18 cellular contexts compared by ENCODE assay signal in the genomic region with DNA sequence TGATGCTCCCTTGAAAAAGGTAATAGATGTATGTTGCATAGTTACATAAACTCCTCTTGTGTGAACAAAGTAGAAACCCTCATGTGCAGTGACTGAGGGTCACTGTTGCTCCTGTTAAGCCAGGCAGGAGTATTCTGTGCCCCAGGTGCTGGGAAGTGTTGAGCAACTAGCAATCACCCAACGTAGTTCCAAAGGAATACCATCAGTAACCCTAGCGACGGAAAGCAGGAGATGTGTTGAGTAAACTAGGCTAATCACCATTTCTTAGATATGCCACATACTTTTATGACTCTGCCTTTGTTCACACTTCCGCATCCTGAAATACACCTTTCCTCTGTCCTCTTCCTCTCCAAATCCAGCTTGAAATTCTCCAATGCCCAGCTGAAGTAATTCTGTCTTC. TPM values are rescaled to one million over a fixed set of nuclear protein-coding genes. Genes with fewer than 3 reads are reported as not detected.
DNase-seq lines count a peak whose midpoint lies in the region; ATAC-seq, FAIRE-seq and TF ChIP-seq lines count a peak whose summit lies in the region.
"Had no signal": no experiment of that assay in that cellular context is flagged by ENCODE, and none has a peak within 500 bp of the region (broad histone marks: within the 10 kb centered on the region; RNA-seq: fewer than 3 reads in every experiment).

No MANE protein-coding gene starts in this region.

- peaks cover 5% of the 10 kb centered on the region for H3K36me3 Mint-ChIP-seq in Caco-2 (ENCODE audit: insufficient read depth, unreplicated experiment)
- H3K36me3 Mint-ChIP-seq: IgD-negative memory B cell had no signal

- FAIRE-seq in pancreas (lab: Jason Lieb, UNC) = peak; percentile 5
- FAIRE-seq in urothelium cell line (lab: Jason Lieb, UNC) = no peak
- FAIRE-seq: A204.1, H1 had no signal

- H3K4me1 ChIP-seq in Caco-2 (peaks cover 56% of the 10 kb centered on the region), colonic mucosa (no peaks in the 10 kb centered on the region), pancreas (no peaks in the 10 kb centered on the region)

- no TSS peak for BruUV-seq in Caco-2 (replicated peaks; lab: Mats Ljungman, UMichigan)

- peak; percentile 79 to 83 for DNase-seq in Caco-2
- DNase-seq in HuH-7 (ENCODE audit: low spot score) = peak; percentile 36
- peak; percentile 40 for DNase-seq in colonic mucosa
- DNase-seq in pancreas = no peak
- no peak for DNase-seq in NCI-H2081 treated with DMSO at 0.1 percent for 48 hours (lab: John Stamatoyannopoulos, UW)
- DNase-seq in urothelium cell line (ENCODE audit: low spot score) = no peak
- DNase-seq: C1 segment of cervical spinal cord; CD4-positive, alpha-beta T cell; DMS153; DND-41; GF-D8 had no signal

- H3K36me3 ChIP-seq in Caco-2 (ENCODE audit: control insufficient read depth, insufficient read depth, low read length) (no peaks in the 10 kb centered on the region), colonic mucosa (no peaks in the 10 kb centered on the region), pancreas (no peaks in the 10 kb centered on the region)
- H3K36me3 ChIP-seq: HAP-1 had no signal

- no peaks in the 10 kb centered on the region for H3K27me3 ChIP-seq in Caco-2 (replicated peaks; ENCODE audit: control insufficient read depth, insufficient read depth, low read length)
- H3K27me3 ChIP-seq in colonic mucosa = no peaks in the 10 kb centered on the region
- peaks cover 0 to 2% (median 0%) of the 10 kb centered on the region in 4 donors for H3K27me3 ChIP-seq in pancreas

- H3K9me3 ChIP-seq in Caco-2 = no peaks in the 10 kb centered on the region
- H3K9me3 ChIP-seq in colonic mucosa = no peaks in the 10 kb centered on the region
- no peaks in the 10 kb centered on the region for H3K9me3 ChIP-seq in pancreas
- H3K9me3 ChIP-seq: HAP-1 had no signal

- no peak overlapping the region for H3K9ac ChIP-seq in colonic mucosa (ENCODE audit: low read depth in 2 of 2, low read length in 2 of 2)

- TF ChIP-seq CTCF in Caco-2 (IDR thresholded peaks at IDR 0.05; ENCODE audit: insufficient read depth in 1 of 2, low read depth in 1 of 2, low read length in 1 of 2, severe bottlenecking in 1 of 2, unreplicated experiment in 1 of 2) = no peak
- no peak for TF ChIP-seq CTCF in colonic mucosa (IDR thresholded peaks at IDR 0.05)
- no peak for TF ChIP-seq CTCF in pancreas (IDR thresholded peaks at IDR 0.05)

- peaks cover 34% of the 10 kb centered on the region for H3K4me1 Mint-ChIP-seq in Caco-2 (ENCODE audit: low read depth, unreplicated experiment)
- H3K4me1 Mint-ChIP-seq: B cell, IgD-negative memory B cell had no signal

- intact Hi-C loops in Caco-2 (cut with micrococcal nuclease; ENCODE audit: unreplicated experiment) = loop anchor here (2.0 kb wide), 1 partner anchor 51 kb away; a partner anchor contains a TSS
- intact Hi-C loops in colonic mucosa (cut with DNase I) = no loop called here
- intact Hi-C loops in pancreas (cut with DNase I) = no loop called here

- CTCF ChIA-PET in Caco-2 (lab: Charles Lee) = no interaction called here

- H3K4me3 Mint-ChIP-seq in Caco-2 (ENCODE audit: unreplicated experiment) = no peak overlapping the region
- H3K4me3 Mint-ChIP-seq: B cell; CD4-positive, alpha-beta T cell; IgD-negative memory B cell had no signal

- H3K27ac ChIP-seq in colonic mucosa (no peak overlapping the region), pancreas (no peak overlapping the region)
- H3K27ac ChIP-seq: HL-60 had no signal

- H3K9me3 Mint-ChIP-seq in Caco-2 (ENCODE audit: unreplicated experiment) = no peaks in the 10 kb centered on the region
- H3K9me3 Mint-ChIP-seq: CD4-positive, alpha-beta T cell had no signal

- no peak overlapping the region for H3K4me3 ChIP-seq in Caco-2 (ENCODE audit: low read depth, low read length)
- no peak overlapping the region for H3K4me3 ChIP-seq in colonic mucosa
- no peak overlapping the region for H3K4me3 ChIP-seq in pancreas
- H3K4me3 ChIP-seq: HAP-1 had no signal

- POLR2A ChIA-PET in Caco-2 (lab: Charles Lee) = no interaction called here

- H3K27me3 Mint-ChIP-seq in Caco-2 (ENCODE audit: insufficient read depth, unreplicated experiment) = no peaks in the 10 kb centered on the region
- H3K27me3 Mint-ChIP-seq: B cell; CD4-positive, alpha-beta T cell had no signal

- ATAC-seq in pancreas (peak in 1 of 4 donors; percentile 44), HG02642 (IDR thresholded peaks at IDR 0.05; ENCODE audit: poor library complexity, unreplicated experiment) (no peak)

- H3K27ac Mint-ChIP-seq in Caco-2 (ENCODE audit: unreplicated experiment) = peak overlapping the region; percentile 62
- H3K27ac Mint-ChIP-seq: B cell; CD4-positive, alpha-beta T cell; IgD-negative memory B cell had no signal

- 49 to 50% methylated on average over 4 of the region's 4 CpGs for WGBS in pancreas, 2 donors

RNA-seq across cellular contexts. Expression of a gene that starts 50.9 kb away (rescaled TPM):
- total RNA-seq in Caco-2 (2022) (14.8 TPM in 2 replicates), colonic mucosa (10 to 100 TPM; 12.3 to 22.2 TPM), pancreas (10 to 100 TPM; 10.3 to 17.3 (median 13.7) TPM)
- 10 to 100 TPM; 10.2 to 14.9 TPM for polyA plus RNA-seq in pancreas

Comparison
In these comparisons a context has a peak if more than half of its experiments do, and no peak if none do; other contexts are left out.
1. DNase-seq: peak in Caco-2 (2 of 2), HuH-7 (single experiment) and colonic mucosa (single experiment); none in pancreas (0 of 6), NCI-H2081 treated with DMSO at 0.1 percent for 48 hours (single experiment) and urothelium cell line (single experiment).